ENCODE assay signal across 8 cellular contexts in genomic region chrX:12956704-12957541, GRCh38. TPM values are rescaled to one million over a fixed set of nuclear protein-coding genes. Genes with fewer than 3 reads are reported as not detected.
DNase-seq lines count a peak whose midpoint lies in the region; ATAC-seq and TF ChIP-seq lines count a peak whose summit lies in the region.

No MANE protein-coding gene starts in this region.

- BruUV-seq in A673 (replicated peaks; lab: Mats Ljungman, UMichigan) = no TSS peak
- BruUV-seq in PC-9 (replicated peaks; lab: Mats Ljungman, UMichigan) = TSS peak; percentile 68

- H3K27me3 ChIP-seq in A673 (replicated peaks; ENCODE audit: insufficient read depth, low read depth, low read length, poor library complexity) (no peaks in the 10 kb centered on the region), PC-9 (ENCODE audit: insufficient read depth, low read depth) (no peaks in the 10 kb centered on the region)

- no peaks in the 10 kb centered on the region for H3K9me3 Mint-ChIP-seq in activated naive CD8-positive, alpha-beta T cell treated with anti-CD3 and anti-CD28 coated beads, Interleukin-2, amount 10 ng/mL, durations not matched to agents 7 days and 5 days

- H3K27me3 Mint-ChIP-seq in activated naive CD8-positive, alpha-beta T cell treated with anti-CD3 and anti-CD28 coated beads, Interleukin-2, amount 10 ng/mL, durations not matched to agents 7 days and 5 days = no peaks in the 10 kb centered on the region

- ATAC-seq in GM18907 (IDR thresholded peaks at IDR 0.05; ENCODE audit: unreplicated experiment) (peak; percentile 76), HG03045 (IDR thresholded peaks at IDR 0.05; ENCODE audit: unreplicated experiment) (peak; percentile 66)
- peak; percentile 67 for ATAC-seq in activated naive CD8-positive, alpha-beta T cell treated with anti-CD3 and anti-CD28 coated beads, Interleukin-2, amount 10 ng/mL, durations not matched to agents 7 days and 5 days (ENCODE audit: low read depth)

- TF ChIP-seq CTCF in A673 (conservative IDR thresholded peaks at IDR 0.05; ENCODE audit: low read depth, low read length) (no peak), PC-9 (conservative IDR thresholded peaks at IDR 0.05) (no peak)

- intact Hi-C loops in A673 (cut with micrococcal nuclease; ENCODE audit: unreplicated experiment) = no loop called here
- intact Hi-C loops in PC-9 (cut with micrococcal nuclease; ENCODE audit: unreplicated experiment) = loop anchor here (1.0 kb wide), 1 partner anchor 17 kb away; no protein-coding TSS in a partner anchor

- H4K20me1 ChIP-seq in PC-9 (ENCODE audit: insufficient read depth) = no peaks in the 10 kb centered on the region

- POLR2A ChIA-PET in A673 (lab: Charles Lee; ENCODE audit: low non-redundant PET) (no interaction called here), PC-9 (lab: Charles Lee; ENCODE audit: unreplicated experiment) (interaction anchor here (0.6 to 0.7 kb wide), 2 partner anchors 428 to 620 kb away, joined by 5 to 6 read pairs; no protein-coding TSS in a partner anchor)
- POLR2A ChIA-PET in activated naive CD8-positive, alpha-beta T cell treated with anti-CD3 and anti-CD28 coated beads, Interleukin-2, amount 10 ng/mL, durations not matched to agents 7 days and 5 days (lab: Charles Lee) = interaction anchor here (1.3 to 16.4 kb wide), 10 partner anchors 10 to 135 kb away, joined by 3 to 942 read pairs (median 14); partner anchors contain the start of gene TMSB4X

- H3K9me2 ChIP-seq in PC-9 (ENCODE audit: insufficient read depth) = no peaks in the 10 kb centered on the region

- no peaks in the 10 kb centered on the region for H3K9me3 ChIP-seq in A673 (ENCODE audit: low read depth, low read length, poor library complexity, severe bottlenecking)
- H3K9me3 ChIP-seq in PC-9 (ENCODE audit: insufficient read depth, low read depth) = no peaks in the 10 kb centered on the region

- H3K36me3 Mint-ChIP-seq in activated naive CD8-positive, alpha-beta T cell treated with anti-CD3 and anti-CD28 coated beads, Interleukin-2, amount 10 ng/mL, durations not matched to agents 7 days and 5 days = peaks cover 3% of the 10 kb centered on the region

- peaks cover 62% of the 10 kb centered on the region for H3K4me1 Mint-ChIP-seq in activated naive CD8-positive, alpha-beta T cell treated with anti-CD3 and anti-CD28 coated beads, Interleukin-2, amount 10 ng/mL, durations not matched to agents 7 days and 5 days

- peak overlapping the region; percentile 97 for H3K4me3 Mint-ChIP-seq in activated naive CD8-positive, alpha-beta T cell treated with anti-CD3 and anti-CD28 coated beads, Interleukin-2, amount 10 ng/mL, durations not matched to agents 7 days and 5 days

- H3K36me3 ChIP-seq in A673 (ENCODE audit: insufficient read depth, low read length, poor library complexity, severe bottlenecking) (no peaks in the 10 kb centered on the region), PC-9 (ENCODE audit: low read depth) (no peaks in the 10 kb centered on the region)

- H3K4me3 ChIP-seq in A673 (ENCODE audit: low read depth, low read length, poor library complexity, severe bottlenecking) (no peak overlapping the region), PC-9 (peak overlapping the region; percentile 38; the same call in 1 of the 2 replicates)

- DNase-seq in A673 (ENCODE audit: low spot score) = peak; percentile 70
- peak; percentile 31 to 72 for DNase-seq in PC-9
- peak; percentile 44 for DNase-seq in activated naive CD8-positive, alpha-beta T cell treated with anti-CD3 and anti-CD28 coated beads, Interleukin-2, amount 10 ng/mL, durations not matched to agents 7 days and 5 days
- peak; percentile 48 for DNase-seq in kidney glomerular epithelial cell (lab: John Stamatoyannopoulos, UW)
- DNase-seq in cerebellum (ENCODE audit: low spot score) = no peak

- CTCF ChIA-PET in A673 (lab: Charles Lee) (no interaction called here), PC-9 (lab: Charles Lee) (no interaction called here)

- H3K4me2 ChIP-seq in PC-9 = peak overlapping the region; percentile 76

- no peaks in the 10 kb centered on the region for H3K79me2 ChIP-seq in PC-9 (ENCODE audit: low read depth)

- H3K27ac Mint-ChIP-seq in activated naive CD8-positive, alpha-beta T cell treated with anti-CD3 and anti-CD28 coated beads, Interleukin-2, amount 10 ng/mL, durations not matched to agents 7 days and 5 days = peak overlapping the region; percentile 97

- peak overlapping the region; percentile 76 for H2AFZ ChIP-seq in PC-9

- H3F3A ChIP-seq in PC-9 (ENCODE audit: insufficient read depth, low read depth) = peaks cover 21% of the 10 kb centered on the region; the same call in 1 of the 2 replicates

- H3K27ac ChIP-seq in A673 (ENCODE audit: low read depth, low read length, poor library complexity, severe bottlenecking) = peak overlapping the region; percentile 85
- H3K27ac ChIP-seq in PC-9 = peak overlapping the region; percentile 99
- H3K27ac ChIP-seq in temporal lobe (ENCODE audit: low read depth, low read length) = peak overlapping the region; percentile 44

- H3K4me1 ChIP-seq in A673 (ENCODE audit: insufficient read depth, low read length, poor library complexity, severe bottlenecking) = peaks cover 12% of the 10 kb centered on the region
- peaks cover 29% of the 10 kb centered on the region for H3K4me1 ChIP-seq in PC-9 (replicated peaks; ENCODE audit: insufficient read depth)

RNA-seq across cellular contexts. Expression of gene TMSB4X, which starts 18.0 kb away (rescaled TPM):
- 975 and 1,093 TPM in 2 replicates for total RNA-seq in A673 (2021)
- total RNA-seq in PC-9 (2021) = 2,589 and 3,588 TPM in 2 replicates
- 1,000 to 10,000 TPM; 8,001 to 8,464 TPM for total RNA-seq in activated naive CD8-positive, alpha-beta T cell treated with anti-CD3 and anti-CD28 coated beads, Interleukin-2, amount 10 ng/mL, durations not matched to agents 7 days and 5 days
- total RNA-seq in temporal lobe = 2,203 TPM
- total RNA-seq in cerebellum = 3,074 TPM

RNA-seq across cellular contexts. Expression of gene TLR8, which starts 50.5 kb away (rescaled TPM):
- not detected in 2 replicates for total RNA-seq in A673 (2021)
- not detected in 2 replicates for total RNA-seq in PC-9 (2021)
- total RNA-seq in activated naive CD8-positive, alpha-beta T cell treated with anti-CD3 and anti-CD28 coated beads, Interleukin-2, amount 10 ng/mL, durations not matched to agents 7 days and 5 days = under 1 TPM; 0.11 to 0.17 TPM
- total RNA-seq in temporal lobe = under 0.01 TPM
- total RNA-seq in cerebellum = 0.27 TPM

Comparison
In these comparisons a context has a peak if more than half of its experiments do, and no peak if none do; other contexts are left out.
1. H3K27ac ChIP-seq: peak in every context shown above with its lines; median percentile 99 in PC-9; 85 in A673; 44 in temporal lobe.